Comparison of ENCODE assay signal across 8 cellular contexts in genomic region chr18:2981212-2981728, GRCh38. TPM values are rescaled to one million over a fixed set of nuclear protein-coding genes. Genes with fewer than 3 reads are reported as not detected.
DNase-seq lines count a peak whose midpoint lies in the region; ATAC-seq and TF ChIP-seq lines count a peak whose summit lies in the region.

No MANE protein-coding gene starts in this region.

- no peak for ATAC-seq in GM18517 (IDR thresholded peaks at IDR 0.05; ENCODE audit: unreplicated experiment)

- intact Hi-C loops in lower leg skin (cut with DNase I; ENCODE audit: low total_unique reads): no loop called here

- H3K4me1 Mint-ChIP-seq in brain: peaks cover 67% of the 10 kb centered on the region

- 0 out of 2 replicates have a peak overlapping the region, but pooled peaks have one; percentile 3 for H3K4me3 ChIP-seq in HFF-Myc (replicated peaks; ENCODE audit: low read depth, low read length)
- H3K4me3 ChIP-seq in lower leg skin (ENCODE audit: low read depth, poor library complexity, severe bottlenecking): no peak overlapping the region

- peak overlapping the region in 2 of 5 experiments; percentile 33 to 36 for H3K4me3 Mint-ChIP-seq in brain

- H3K36me3 Mint-ChIP-seq in brain: peaks cover 21% of the 10 kb centered on the region

- no peaks in the 10 kb centered on the region for H3K27me3 Mint-ChIP-seq in brain

- TF ChIP-seq CTCF in HFF-Myc (IDR thresholded peaks at IDR 0.05; ENCODE audit: low read depth, low read length, missing control alignments): no peak
- no peak for TF ChIP-seq CTCF in brain (conservative IDR thresholded peaks at IDR 0.05)
- no peak for TF ChIP-seq CTCF in lower leg skin (IDR thresholded peaks at IDR 0.05)

- H3K27ac Mint-ChIP-seq in brain: peak overlapping the region in 3 of 5 experiments; percentile 42 to 83 (median 46)

- no peak for TF ChIP-seq POLR2A in lower leg skin (IDR thresholded peaks at IDR 0.05)

- WGBS in lower leg skin, 2 donors: 28 to 32% methylated on average over 6 of the region's 6 CpGs

- H3K9me3 Mint-ChIP-seq in brain: peaks cover 0 to 8% (median 2%) of the 10 kb centered on the region in 5 experiments

- DNase-seq in A172 (ENCODE audit: low spot score): peak; percentile 78
- peak; percentile 92 for DNase-seq in HFF-Myc (ENCODE audit: extremely low read depth, low read depth)
- DNase-seq in midbrain (lab: John Stamatoyannopoulos, UW): peak; percentile 18
- DNase-seq in lower leg skin (ENCODE audit: low spot score in 2 of 2): no peak
- DNase-seq in NCI-H1436 treated with DMSO at 0.1 percent for 48 hours (lab: John Stamatoyannopoulos, UW): no peak
- no peak for DNase-seq in activated gamma-delta T cell treated with Interleukin-2 at 50 U/mL for 16 hours

RNA-seq across cellular contexts. Expression of gene LPIN2, which starts 31.7 kb away (rescaled TPM):
- 22.4 and 26.1 TPM in 2 replicates for total RNA-seq in A172 (2014; rRNA removed; shearing (Covaris generic))
- 30.5 TPM for polyA plus RNA-seq in brain (ENCODE audit: insufficient read depth, low read depth, low replicate concordance)
- 1 to 10 TPM; 4.2 to 8.6 (median 6.7) TPM for total RNA-seq in lower leg skin

Comparison
In these comparisons a context has a peak if more than half of its experiments do, and no peak if none do; other contexts are left out.
1. DNase-seq: peak in A172 (single experiment), HFF-Myc (single experiment) and midbrain (single experiment); none in lower leg skin (0 of 2), NCI-H1436 treated with DMSO at 0.1 percent for 48 hours (single experiment) and activated gamma-delta T cell treated with Interleukin-2 at 50 U/mL for 16 hours (single experiment).